10 cellular contexts compared by ENCODE assay signal in genomic region chr19:56091066-56091490, GRCh38. TPM values are rescaled to one million over a fixed set of nuclear protein-coding genes. Genes with fewer than 3 reads are reported as not detected.
A peak's percentile ranks its signal among the peaks of the same experiment; 100 is the strongest.
DNase-seq lines count a peak whose midpoint lies in the region; ATAC-seq and TF ChIP-seq lines count a peak whose summit lies in the region.
"Had no signal": no experiment of that assay in that cellular context is flagged by ENCODE, and none has a peak within 500 bp of the region (broad histone marks: within the 10 kb centered on the region; RNA-seq: fewer than 3 reads in every experiment).

No MANE protein-coding gene starts in this region.

- H3K27me3 ChIP-seq in HUES64 (ENCODE audit: insufficient read depth, low read length) (no peaks in the 10 kb centered on the region), spleen (replicated peaks in 1 of 7) (no peaks in the 10 kb centered on the region)

- H3K27ac Mint-ChIP-seq in brain = peak overlapping the region in 4 of 5 experiments; percentile 6 to 85 (median 60)
- no peak overlapping the region for H3K27ac Mint-ChIP-seq in stimulated activated naive B cell treated with anti-CD40 and anti-IgM and Interleukin-4, amounts not matched to agents 10 μg/mL and 1 μg/mL and 100 μg/mL, for 72 hours

- peaks cover 16% of the 10 kb centered on the region for H3K4me1 Mint-ChIP-seq in brain
- peaks cover 14 to 33% of the 10 kb centered on the region in 2 donors for H3K4me1 Mint-ChIP-seq in stimulated activated naive B cell treated with anti-CD40 and anti-IgM and Interleukin-4, amounts not matched to agents 10 μg/mL and 1 μg/mL and 100 μg/mL, for 72 hours

- peaks cover 3% of the 10 kb centered on the region for H3K27me3 Mint-ChIP-seq in brain
- H3K27me3 Mint-ChIP-seq in stimulated activated naive B cell treated with anti-CD40 and anti-IgM and Interleukin-4, amounts not matched to agents 10 μg/mL and 1 μg/mL and 100 μg/mL, for 72 hours = no peaks in the 10 kb centered on the region

- H3K27ac ChIP-seq in HUES64 (ENCODE audit: low read depth, low read length) (no peak overlapping the region; the same call in 1 of the 2 replicates), spleen (peak overlapping the region in 5 of 8 donors; percentile 11 to 67 (median 51))

- no peak overlapping the region for H3K4me3 ChIP-seq in HUES64 (ENCODE audit: low read length)
- H3K4me3 ChIP-seq in spleen = peak overlapping the region in 2 of 8 donors; percentile 13 to 56

- H3K4me1 ChIP-seq in HUES64 (ENCODE audit: insufficient read depth, low read length) (peaks cover 4% of the 10 kb centered on the region; the same call in 1 of the 2 replicates), spleen (peaks cover 3 to 73% (median 33%) of the 10 kb centered on the region in 6 donors)

- intact Hi-C loops in left cardiac atrium (cut with DNase I) (no loop called here), spleen (cut with DNase I; ENCODE audit: low total_unique reads) (no loop called here)

- peaks cover 77% of the 10 kb centered on the region for H3K36me3 Mint-ChIP-seq in brain
- peaks cover 48 to 66% of the 10 kb centered on the region in 2 donors for H3K36me3 Mint-ChIP-seq in stimulated activated naive B cell treated with anti-CD40 and anti-IgM and Interleukin-4, amounts not matched to agents 10 μg/mL and 1 μg/mL and 100 μg/mL, for 72 hours

- ATAC-seq in left cardiac atrium (peak in 1 of 2 donors; percentile 37), HG02981 (IDR thresholded peaks at IDR 0.05; ENCODE audit: unreplicated experiment) (no peak)
- ATAC-seq in stimulated activated naive B cell treated with anti-CD40 and anti-IgM and Interleukin-4, amounts not matched to agents 10 μg/mL and 1 μg/mL and 100 μg/mL, for 72 hours (replicated peaks) = no peak
- ATAC-seq: activated naive CD4-positive, alpha-beta T cell treated with anti-CD3 and anti-CD28 coated beads, Interleukin-2, amount 50 U/mL, for 72 hours had no signal

- 94% methylated on average over 10 of the region's 10 CpGs for WGBS in HUES64
- WGBS in spleen, 5 donors = 70 to 83% (median 76%) methylated on average over 10 of the region's 10 CpGs

- TF ChIP-seq POLR2A in spleen (IDR thresholded peaks at IDR 0.05) = no peak

- H3K9me3 ChIP-seq in HUES64 (ENCODE audit: insufficient read depth, low read depth, low read length) = no peaks in the 10 kb centered on the region; the same call in 1 of the 2 replicates
- H3K9me3 ChIP-seq in spleen = no peaks in the 10 kb centered on the region

- no peak overlapping the region for H3K4me3 Mint-ChIP-seq in brain
- no peak overlapping the region for H3K4me3 Mint-ChIP-seq in stimulated activated naive B cell treated with anti-CD40 and anti-IgM and Interleukin-4, amounts not matched to agents 10 μg/mL and 1 μg/mL and 100 μg/mL, for 72 hours

- peaks cover 24 to 45% (median 28%) of the 10 kb centered on the region in 5 experiments for H3K9me3 Mint-ChIP-seq in brain
- H3K9me3 Mint-ChIP-seq in stimulated activated naive B cell treated with anti-CD40 and anti-IgM and Interleukin-4, amounts not matched to agents 10 μg/mL and 1 μg/mL and 100 μg/mL, for 72 hours = no peaks in the 10 kb centered on the region

- 0 out of 2 replicates have a peak overlapping the region, but pooled peaks have one; percentile 31 for H3K9ac ChIP-seq in HUES64 (ENCODE audit: low read depth, low read length)

- DNase-seq in left cardiac atrium = peak; percentile 12
- DNase-seq in spleen = no peak
- no peak for DNase-seq in stimulated activated naive B cell treated with anti-CD40 and anti-IgM and Interleukin-4, amounts not matched to agents 10 μg/mL and 1 μg/mL and 100 μg/mL, for 72 hours
- no peak for DNase-seq in AML-193 (lab: John Stamatoyannopoulos, UW)
- no peak for DNase-seq in NCI-H2029 treated with DMSO at 0.1 percent for 48 hours (lab: John Stamatoyannopoulos, UW)
- DNase-seq: Kasumi-1 had no signal

- H3K36me3 ChIP-seq in HUES64 (ENCODE audit: insufficient read depth, low read length) (peaks cover 34% of the 10 kb centered on the region), spleen (peaks cover 0 to 98% (median 36%) of the 10 kb centered on the region in 6 donors)

- TF ChIP-seq CTCF in brain (conservative IDR thresholded peaks at IDR 0.05) = no peak
- no peak for TF ChIP-seq CTCF in spleen (IDR thresholded peaks at IDR 0.05 in 8 of 11, conservative IDR thresholded peaks at IDR 0.05 in 3 of 11)

RNA-seq across cellular contexts. Expression of gene ZNF787, which starts 30.0 kb away (rescaled TPM):
- 34.4 TPM for polyA plus RNA-seq in HUES64 (2013, experiment 1 of 2)
- 34.4 TPM for polyA plus RNA-seq in HUES64 (2013, experiment 2 of 2)
- 30.6 TPM for polyA plus RNA-seq in brain (ENCODE audit: insufficient read depth, low read depth, low replicate concordance)
- total RNA-seq in left cardiac atrium = 10 to 100 TPM; 27.5 to 37.9 TPM
- 10 to 100 TPM; 18.0 to 53.8 (median 42.8) TPM for total RNA-seq in spleen
- polyA plus RNA-seq in spleen = 10 to 100 TPM; 16.6 to 39.0 (median 21.1) TPM

RNA-seq across cellular contexts. Expression of gene ZNF444, which starts 50.0 kb away (rescaled TPM):
- polyA plus RNA-seq in HUES64 (2013, experiment 1 of 2) = 25.3 TPM
- polyA plus RNA-seq in HUES64 (2013, experiment 2 of 2) = 27.6 TPM
- 39.9 TPM for polyA plus RNA-seq in brain (ENCODE audit: insufficient read depth, low read depth, low replicate concordance)
- 10 to 100 TPM; 18.3 to 20.8 TPM for total RNA-seq in left cardiac atrium
- total RNA-seq in spleen = 10 to 100 TPM; 17.0 to 27.9 (median 23.1) TPM
- polyA plus RNA-seq in spleen = 10 to 100 TPM; 17.0 to 35.1 (median 22.6) TPM
